Comparison of ENCODE assay signal across 10 cellular contexts in the genomic region with DNA sequence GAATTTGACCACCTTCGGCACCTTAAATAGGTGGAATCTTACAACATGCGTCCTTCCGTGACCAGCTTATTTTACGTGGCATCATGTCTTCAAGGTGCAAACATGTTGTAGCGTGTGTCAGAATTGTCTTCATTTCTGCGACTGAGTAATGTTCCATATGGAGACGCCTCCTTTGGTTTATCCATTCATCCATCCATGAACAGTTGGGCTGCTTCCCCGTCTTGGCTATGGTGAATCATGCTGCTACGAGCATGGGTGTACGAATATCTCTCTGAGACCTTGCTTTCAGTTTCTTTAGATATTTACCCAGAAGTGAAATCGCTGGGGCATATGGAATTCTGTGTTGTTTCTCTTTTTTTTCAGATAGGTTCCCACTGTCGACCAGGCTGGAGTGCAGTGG.
"Had no signal": no experiment of that assay in that cellular context is flagged by ENCODE, and none has a peak within 500 bp of the region (broad histone marks: within the 10 kb centered on the region; RNA-seq: fewer than 3 reads in every experiment).

No MANE protein-coding gene starts in this region.

- DNase-seq: GM23248, GOT3, H7, HFFc6, KBM-7 had no signal

- H3K36me3 ChIP-seq: HAP-1 had no signal

- H3K9me3 ChIP-seq: HAP-1 had no signal

- H3K4me3 ChIP-seq: GM23248, HAP-1 had no signal

- ATAC-seq: HCT116, HepG2 had no signal

- H3K27ac ChIP-seq: GM23248, HL-60, KMS-11 had no signal
